ENCODE assay signal across 2 cellular contexts in the genomic region with DNA sequence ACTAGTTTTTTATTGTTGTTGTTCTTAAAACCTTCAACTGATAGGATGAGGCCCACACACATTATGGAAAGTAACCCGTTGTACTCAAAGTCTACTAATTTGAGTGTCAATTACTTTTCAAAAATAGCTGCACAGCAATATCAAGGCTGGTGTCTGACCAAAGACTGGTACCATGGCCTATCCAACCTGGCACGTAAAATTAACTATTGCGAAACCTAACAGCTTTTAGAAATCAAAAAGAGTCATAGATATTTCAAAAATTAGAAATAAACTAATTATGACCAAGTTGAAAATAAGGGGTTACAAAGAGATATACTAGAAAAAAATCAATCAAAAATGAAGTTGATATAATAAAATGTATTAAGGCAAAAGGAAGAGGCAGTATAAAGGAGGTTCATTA.
TF ChIP-seq lines count a peak whose summit lies in the region.

No MANE protein-coding gene starts in this region.

TF ChIP-seq in HepG2, 621 proteins besides CTCF, POLR2A, EP300 and RAD21 (continued from another document):
- TF ChIP-seq, protein P1, sequence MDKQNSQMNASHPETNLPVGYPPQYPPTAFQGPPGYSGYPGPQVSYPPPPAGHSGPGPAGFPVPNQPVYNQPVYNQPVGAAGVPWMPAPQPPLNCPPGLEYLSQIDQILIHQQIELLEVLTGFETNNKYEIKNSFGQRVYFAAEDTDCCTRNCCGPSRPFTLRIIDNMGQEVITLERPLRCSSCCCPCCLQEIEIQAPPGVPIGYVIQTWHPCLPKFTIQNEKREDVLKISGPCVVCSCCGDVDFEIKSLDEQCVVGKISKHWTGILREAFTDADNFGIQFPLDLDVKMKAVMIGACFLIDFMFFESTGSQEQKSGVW (CRISPR knock-in tag; IDR thresholded peaks at IDR 0.05; ENCODE audit: borderline replicate concordance): no peak

TF ChIP-seq in H1, 55 proteins besides CTCF, POLR2A, EP300 and RAD21 (continued from another document):
- TF ChIP-seq GTF2F1 (IDR thresholded peaks at IDR 0.05; ENCODE audit: borderline replicate concordance, low read depth, low read length) (no peak), NANOG (IDR thresholded peaks at IDR 0.05; ENCODE audit: insufficient read depth, low read depth, low read length, poor library complexity, severe bottlenecking) (no peak), SIN3A (conservative IDR thresholded peaks at IDR 0.05 in 1 of 2, IDR thresholded peaks at IDR 0.05 in 1 of 2; ENCODE audit: low read depth in 1 of 2, low read length in 2 of 2) (no peak), SP1 (IDR thresholded peaks at IDR 0.05; ENCODE audit: low read depth, low read length) (no peak), CEBPB (IDR thresholded peaks at IDR 0.05; ENCODE audit: low read depth, low read length) (peak; percentile 49; the same call in 1 of the 2 replicates)
